In the genomic region with DNA sequence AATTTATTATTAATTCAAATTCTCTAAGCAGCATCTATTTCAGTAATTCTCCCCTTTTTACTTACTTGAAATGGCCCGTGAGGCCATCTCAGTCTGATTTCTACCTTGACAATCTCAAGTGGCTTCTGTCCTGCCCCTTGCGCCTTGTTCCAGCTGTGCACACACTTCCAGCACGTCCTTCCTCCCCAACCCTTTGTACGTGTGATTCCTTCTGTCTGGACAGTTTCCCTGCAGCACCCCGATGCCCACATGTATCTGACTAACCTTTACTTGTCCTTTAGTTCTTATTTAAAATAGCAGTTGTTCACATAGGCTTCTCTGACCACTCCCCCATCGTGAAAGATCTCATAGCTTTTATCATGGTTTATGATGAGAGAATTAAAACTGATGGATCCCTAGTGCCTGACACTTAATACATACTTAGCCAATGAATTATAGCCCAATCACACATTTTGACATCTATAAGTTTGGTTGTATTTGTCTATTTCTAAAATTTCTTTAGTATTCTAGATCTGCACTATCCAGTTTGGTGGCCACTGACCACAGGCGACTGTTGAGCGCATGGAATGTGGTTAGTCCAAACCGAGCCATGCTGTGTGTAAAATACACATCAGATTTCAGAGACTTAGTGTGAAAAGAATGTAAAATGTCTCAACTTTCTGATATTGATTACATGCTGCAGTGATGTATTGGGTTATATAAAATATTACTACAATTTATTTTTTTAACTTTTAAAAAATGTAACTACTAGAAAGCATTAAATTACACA, we compare ENCODE assay signal across 2 cellular contexts.
A peak's percentile ranks its signal among the peaks of the same experiment; 100 is the strongest.
TF ChIP-seq lines count a peak whose summit lies in the region.

No MANE protein-coding gene starts in this region.

TF ChIP-seq in Ishikawa, 13 proteins besides CTCF, POLR2A, EP300 and RAD21:
- TF ChIP-seq TEAD4 (IDR thresholded peaks at IDR 0.05): 0 out of 2 replicates have a peak, but pooled peaks have one; percentile 33
- TF ChIP-seq, protein P1, sequence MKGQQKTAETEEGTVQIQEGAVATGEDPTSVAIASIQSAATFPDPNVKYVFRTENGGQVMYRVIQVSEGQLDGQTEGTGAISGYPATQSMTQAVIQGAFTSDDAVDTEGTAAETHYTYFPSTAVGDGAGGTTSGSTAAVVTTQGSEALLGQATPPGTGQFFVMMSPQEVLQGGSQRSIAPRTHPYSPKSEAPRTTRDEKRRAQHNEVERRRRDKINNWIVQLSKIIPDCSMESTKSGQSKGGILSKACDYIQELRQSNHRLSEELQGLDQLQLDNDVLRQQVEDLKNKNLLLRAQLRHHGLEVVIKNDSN (IDR thresholded peaks at IDR 0.05): no peak

TF ChIP-seq in K562, 482 proteins besides CTCF, POLR2A, EP300 and RAD21:
- no peak for TF ChIP-seq SMARCA5 (IDR thresholded peaks at IDR 0.05)
- no peak for TF ChIP-seq ZKSCAN3 (CRISPR knock-in tag; IDR thresholded peaks at IDR 0.05)
- TF ChIP-seq, protein P2, sequence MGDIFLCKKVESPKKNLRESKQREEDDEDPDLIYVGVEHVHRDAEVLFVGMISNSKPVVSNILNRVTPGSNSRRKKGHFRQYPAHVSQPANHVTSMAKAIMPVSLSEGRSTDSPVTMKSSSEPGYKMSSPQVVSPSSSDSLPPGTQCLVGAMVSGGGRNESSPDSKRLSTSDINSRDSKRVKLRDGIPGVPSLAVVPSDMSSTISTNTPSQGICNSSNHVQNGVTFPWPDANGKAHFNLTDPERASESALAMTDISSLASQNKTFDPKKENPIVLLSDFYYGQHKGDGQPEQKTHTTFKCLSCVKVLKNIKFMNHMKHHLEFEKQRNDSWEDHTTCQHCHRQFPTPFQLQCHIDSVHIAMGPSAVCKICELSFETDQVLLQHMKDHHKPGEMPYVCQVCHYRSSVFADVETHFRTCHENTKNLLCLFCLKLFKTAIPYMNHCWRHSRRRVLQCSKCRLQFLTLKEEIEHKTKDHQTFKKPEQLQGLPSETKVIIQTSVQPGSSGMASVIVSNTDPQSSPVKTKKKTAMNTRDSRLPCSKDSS (IDR thresholded peaks at IDR 0.05; ENCODE audit: low read depth, partially characterized antibody): no peak
- no peak for TF ChIP-seq NFE2 (IDR thresholded peaks at IDR 0.05; ENCODE audit: low read depth)
- TF ChIP-seq HDAC2 (IDR thresholded peaks at IDR 0.05): no peak
